Comparison of ENCODE assay signal across 9 cellular contexts in the genomic region with DNA sequence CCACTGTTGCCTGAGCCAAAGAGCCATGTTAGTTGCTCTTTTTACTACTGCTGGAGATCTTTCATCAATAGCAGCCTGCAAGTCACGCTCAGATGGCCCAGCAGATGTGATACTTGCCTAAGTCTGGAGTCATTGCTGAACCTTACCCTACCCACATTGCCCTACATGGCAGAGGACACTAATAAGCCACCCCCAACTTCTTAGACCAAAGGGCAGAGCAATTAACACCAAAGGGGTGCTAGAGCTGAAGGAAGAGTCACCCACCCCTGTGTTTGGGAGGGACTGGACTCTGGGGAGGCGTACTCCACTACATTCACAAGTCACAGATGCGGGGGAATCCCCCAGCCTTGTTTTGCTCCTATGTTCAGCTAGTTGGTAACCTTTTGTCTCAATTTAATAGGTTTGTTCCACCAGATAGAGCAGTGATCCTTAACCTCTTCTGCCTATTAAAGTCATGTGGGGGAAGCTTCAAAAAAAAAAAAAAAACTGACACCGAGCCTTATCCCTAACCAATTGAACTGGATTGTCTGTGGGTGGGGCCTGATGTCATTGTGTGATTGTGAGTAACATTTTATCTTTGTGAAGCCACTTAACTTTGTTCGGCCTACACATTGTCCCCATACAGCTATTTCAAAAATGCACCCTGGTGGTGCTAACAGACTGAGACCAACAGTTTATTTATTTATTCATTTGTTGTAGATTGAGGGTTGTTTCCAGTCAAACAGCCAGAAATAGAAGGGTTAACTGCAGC. TPM values are rescaled to one million over a fixed set of nuclear protein-coding genes. Genes with fewer than 3 reads are reported as not detected.
DNase-seq lines count a peak whose midpoint lies in the region; ATAC-seq and TF ChIP-seq lines count a peak whose summit lies in the region.
"Had no signal": no experiment of that assay in that cellular context is flagged by ENCODE, and none has a peak within 500 bp of the region (broad histone marks: within the 10 kb centered on the region; RNA-seq: fewer than 3 reads in every experiment).

No MANE protein-coding gene starts in this region.

- no peak for TF ChIP-seq CTCF in brain (conservative IDR thresholded peaks at IDR 0.05)

- H3K27ac Mint-ChIP-seq in stimulated activated naive CD8-positive, alpha-beta T cell treated with anti-CD3 and anti-CD28 coated beads, Interleukin-15, amount 100 ng/mL, for 72 hours: peak overlapping the region in 1 of 2 donors; percentile 20
- H3K27ac Mint-ChIP-seq in brain: peak overlapping the region in 4 of 5 experiments; percentile 9 to 85 (median 59)
- H3K27ac Mint-ChIP-seq: activated naive CD8-positive, alpha-beta T cell had no signal

- H3K4me3 Mint-ChIP-seq in stimulated activated naive CD8-positive, alpha-beta T cell treated with anti-CD3 and anti-CD28 coated beads, Interleukin-15, amount 100 ng/mL, for 72 hours: no peak overlapping the region
- H3K4me3 Mint-ChIP-seq in brain: peak overlapping the region in 1 of 5 experiments; percentile 25
- H3K4me3 Mint-ChIP-seq: activated naive CD8-positive, alpha-beta T cell had no signal

- H3K36me3 Mint-ChIP-seq in brain: no peaks in the 10 kb centered on the region
- H3K36me3 Mint-ChIP-seq: activated naive CD8-positive, alpha-beta T cell had no signal

- H3K4me1 Mint-ChIP-seq in stimulated activated naive CD8-positive, alpha-beta T cell treated with anti-CD3 and anti-CD28 coated beads, Interleukin-15, amount 100 ng/mL, for 72 hours: peaks cover 29% of the 10 kb centered on the region
- H3K4me1 Mint-ChIP-seq in brain: peaks cover 32% of the 10 kb centered on the region

- H3K27me3 Mint-ChIP-seq in stimulated activated naive CD8-positive, alpha-beta T cell treated with anti-CD3 and anti-CD28 coated beads, Interleukin-15, amount 100 ng/mL, for 72 hours: peaks cover 10% of the 10 kb centered on the region
- H3K27me3 Mint-ChIP-seq in brain: no peaks in the 10 kb centered on the region

- no peaks in the 10 kb centered on the region for H3K9me3 Mint-ChIP-seq in stimulated activated naive CD8-positive, alpha-beta T cell treated with anti-CD3 and anti-CD28 coated beads, Interleukin-15, amount 100 ng/mL, for 72 hours
- no peaks in the 10 kb centered on the region for H3K9me3 Mint-ChIP-seq in brain

- DNase-seq in stimulated activated naive CD8-positive, alpha-beta T cell treated with anti-CD3 and anti-CD28 coated beads, Interleukin-15, Interleukin-2, amounts not matched to agents 100 U/mL and 50 U/mL, for 24 hours: peak; percentile 24
- no peak for DNase-seq in stimulated activated naive CD8-positive, alpha-beta T cell treated with anti-CD3 and anti-CD28 coated beads, Interleukin-15, amount 100 ng/mL, for 72 hours
- DNase-seq in inferior parietal cortex (ENCODE audit: extremely low spot score) (no peak), T1000 (lab: John Stamatoyannopoulos, UW) (no peak)
- no peak for DNase-seq in stimulated activated CD4-positive, alpha-beta T cell treated with anti-CD3 and anti-CD28 coated beads, Interleukin-15, amount 100 ng/mL, for 24 hours

- ATAC-seq in stimulated activated naive CD8-positive, alpha-beta T cell treated with anti-CD3 and anti-CD28 coated beads, Interleukin-15, Interleukin-2, amounts not matched to agents 100 U/mL and 50 U/mL, for 24 hours: peak; percentile 64
- no peak for ATAC-seq in stimulated activated naive CD8-positive, alpha-beta T cell treated with anti-CD3 and anti-CD28 coated beads, Interleukin-15, amount 100 ng/mL, for 72 hours
- ATAC-seq in HG03103 (IDR thresholded peaks at IDR 0.05; ENCODE audit: low read depth, unreplicated experiment) (peak; percentile 53), HG03097 (IDR thresholded peaks at IDR 0.05; ENCODE audit: low FRiP score, unreplicated experiment) (no peak)

RNA-seq across cellular contexts. Expression of a gene that starts 13.1 kb away (rescaled TPM):
- polyA plus RNA-seq in brain (ENCODE audit: insufficient read depth, low read depth, low replicate concordance): 7.8 TPM

RNA-seq across cellular contexts. Expression of a gene that starts 23.9 kb away (rescaled TPM):
- 13.1 TPM for polyA plus RNA-seq in brain (ENCODE audit: insufficient read depth, low read depth, low replicate concordance)

Comparison
In these comparisons a context has a peak if more than half of its experiments do, and no peak if none do; other contexts are left out.
1. ATAC-seq: peak in stimulated activated naive CD8-positive, alpha-beta T cell treated with anti-CD3 and anti-CD28 coated beads, Interleukin-15, Interleukin-2, amounts not matched to agents 100 U/mL and 50 U/mL, for 24 hours (single experiment) and HG03103 (single experiment); none in stimulated activated naive CD8-positive, alpha-beta T cell treated with anti-CD3 and anti-CD28 coated beads, Interleukin-15, amount 100 ng/mL, for 72 hours (single experiment) and HG03097 (single experiment).